In the genomic region with DNA sequence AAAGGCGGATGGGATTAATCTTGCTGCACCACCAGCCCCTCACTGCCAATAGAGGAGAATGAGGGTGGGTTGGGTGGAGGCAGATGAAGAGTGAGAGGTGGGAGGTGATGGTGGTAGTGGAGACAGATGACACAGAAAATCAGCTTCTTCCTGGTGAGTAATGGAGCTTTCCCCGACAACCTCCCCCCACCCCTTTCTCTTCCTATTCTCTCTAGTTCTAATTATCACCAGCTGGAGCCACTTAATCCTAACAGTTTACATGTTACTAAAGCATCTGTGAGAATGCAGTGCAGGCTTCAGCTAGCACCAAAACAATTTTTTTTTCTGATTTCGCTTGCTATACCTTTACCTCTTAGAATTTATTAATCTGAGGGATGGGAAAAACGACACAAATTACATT, we compare ENCODE assay signal across 23 cellular contexts.
DNase-seq lines count a peak whose midpoint lies in the region; ATAC-seq and TF ChIP-seq lines count a peak whose summit lies in the region.
"Had no signal": no experiment of that assay in that cellular context is flagged by ENCODE, and none has a peak within 500 bp of the region (broad histone marks: within the 10 kb centered on the region; RNA-seq: fewer than 3 reads in every experiment).

No MANE protein-coding gene starts in this region.

- POLR2A ChIA-PET in T-cell (lab: Charles Lee) = no interaction called here

- no peak overlapping the region for H2BK5ac ChIP-seq in mesendoderm (ENCODE audit: low read length)

- peak; percentile 54 to 55 for DNase-seq in NCI-H2081 (lab: John Stamatoyannopoulos, UW)
- no peak for DNase-seq in NCI-H2081 treated with DMSO at 0.1 percent for 48 hours (lab: John Stamatoyannopoulos, UW)
- peak; percentile 17 for DNase-seq in NCI-H1105 (lab: John Stamatoyannopoulos, UW)
- peak; percentile 52 for DNase-seq in NCI-H2227 treated with DMSO at 0.1 percent for 48 hours (lab: John Stamatoyannopoulos, UW)
- peak; percentile 70 for DNase-seq in mesendoderm
- no peak for DNase-seq in foreskin fibroblast
- no peak for DNase-seq in NCI-H2107 (lab: John Stamatoyannopoulos, UW)
- no peak for DNase-seq in T-cell
- DNase-seq: Caco-2; CD4-positive, CD25-positive, alpha-beta regulatory T cell; DMS153; GDM1; Kasumi-1; MG63; NCI-H1048; NCI-H187 treated with DMSO at 0.1 percent for 48 hours; NCI-H345; NCI-H526 treated with DMSO at 0.1 percent for 48 hours; PC-3; RPMI8226; SIG-M5 had no signal

- H3K79me1 ChIP-seq in mesendoderm (ENCODE audit: low read length) = no peaks in the 10 kb centered on the region

- no peak overlapping the region for H3K27ac ChIP-seq in mesendoderm (ENCODE audit: low read depth, low read length)
- H3K27ac ChIP-seq: 22Rv1 had no signal

- ATAC-seq in T-cell (replicated peaks in 1 of 4) = no peak
- ATAC-seq: PC-3 had no signal

- peaks cover 9 to 14% (median 10%) of the 10 kb centered on the region in 3 donors for H3K9me3 Mint-ChIP-seq in T-cell

- no peak overlapping the region for H2BK120ac ChIP-seq in mesendoderm (ENCODE audit: low read depth, low read length)

- no peak overlapping the region for H4K8ac ChIP-seq in mesendoderm (ENCODE audit: low read depth, low read length)

- CTCF ChIA-PET in T-cell (lab: Charles Lee) = no interaction called here

- H2AK5ac ChIP-seq in mesendoderm (ENCODE audit: low read length) = no peak overlapping the region

- no peaks in the 10 kb centered on the region for H3K4me1 Mint-ChIP-seq in T-cell
- H3K4me1 Mint-ChIP-seq: B cell; CD4-positive, CD25-positive, alpha-beta regulatory T cell had no signal

- H3K27me3 ChIP-seq in mesendoderm (ENCODE audit: insufficient read depth, low read length, poor library complexity) = no peaks in the 10 kb centered on the region
- H3K27me3 ChIP-seq: MG63 had no signal

- no peak overlapping the region for H2BK15ac ChIP-seq in mesendoderm (replicated peaks; ENCODE audit: low read depth)

- no peak overlapping the region for H3K4me3 Mint-ChIP-seq in T-cell
- H3K4me3 Mint-ChIP-seq: B cell; CD4-positive, CD25-positive, alpha-beta regulatory T cell had no signal

- H3K18ac ChIP-seq in mesendoderm (ENCODE audit: low read length) = no peak overlapping the region

- no peak for TF ChIP-seq CTCF in foreskin fibroblast (IDR thresholded peaks at IDR 0.05; ENCODE audit: low read depth, low read length)

- no peaks in the 10 kb centered on the region for H3K36me3 ChIP-seq in mesendoderm (ENCODE audit: control insufficient read depth, insufficient read depth, low read length)
- H3K36me3 ChIP-seq: MG63 had no signal

- H3K27me3 Mint-ChIP-seq in T-cell = peaks cover 0 to 4% of the 10 kb centered on the region in 2 donors
- H3K27me3 Mint-ChIP-seq: B cell; CD4-positive, CD25-positive, alpha-beta regulatory T cell had no signal

- H3K36me3 Mint-ChIP-seq in T-cell = no peaks in the 10 kb centered on the region

- H3K27ac Mint-ChIP-seq in T-cell = no peak overlapping the region
- H3K27ac Mint-ChIP-seq: B cell; CD4-positive, CD25-positive, alpha-beta regulatory T cell had no signal

- no peaks in the 10 kb centered on the region for H3K4me1 ChIP-seq in mesendoderm (ENCODE audit: control insufficient read depth, low read depth, low read length)
- H3K4me1 ChIP-seq: Caco-2 had no signal

- H3K56ac ChIP-seq in mesendoderm (ENCODE audit: low read length) = no peak overlapping the region

- no peak overlapping the region for H3K4ac ChIP-seq in mesendoderm (ENCODE audit: low read depth, low read length)

- H3K9ac ChIP-seq in mesendoderm (ENCODE audit: low read length) = no peak overlapping the region

- H4K5ac ChIP-seq in mesendoderm (ENCODE audit: low read length) = no peak overlapping the region

- H3K4me3 ChIP-seq in mesendoderm (ENCODE audit: low read length) (no peak overlapping the region), foreskin fibroblast (ENCODE audit: low read depth in 1 of 2, low read length in 2 of 2) (no peak overlapping the region)
- H3K4me3 ChIP-seq: MG63 had no signal

- no peaks in the 10 kb centered on the region for H3K79me2 ChIP-seq in mesendoderm (ENCODE audit: control insufficient read depth, insufficient read depth, low read length)

- WGBS in mesendoderm (ENCODE audit: extremely low coverage, insufficient coverage, low lambda C conversion rate) = no CpG with 5 or more reads among the region's 4 CpGs

- H3K4me2 ChIP-seq in mesendoderm (ENCODE audit: low read length) = no peak overlapping the region

- no peak overlapping the region for H3K23ac ChIP-seq in mesendoderm (ENCODE audit: low read length)

Comparison
In these comparisons a context has a peak if more than half of its experiments do, and no peak if none do; other contexts are left out.
1. DNase-seq: peak in NCI-H2081 (2 of 2), NCI-H1105 (single experiment), NCI-H2227 treated with DMSO at 0.1 percent for 48 hours (single experiment) and mesendoderm (single experiment); none in NCI-H2081 treated with DMSO at 0.1 percent for 48 hours (single experiment), foreskin fibroblast (0 of 2), NCI-H2107 (single experiment) and T-cell (0 of 34).